In genomic region chr17:29150191-29150590, GRCh38 we compare ENCODE assay signal across 10 cellular contexts. TPM values are rescaled to one million over a fixed set of nuclear protein-coding genes. Genes with fewer than 3 reads are reported as not detected.
A peak's percentile ranks its signal among the peaks of the same experiment; 100 is the strongest.
DNase-seq lines count a peak whose midpoint lies in the region; ATAC-seq and TF ChIP-seq lines count a peak whose summit lies in the region.
"Had no signal": no experiment of that assay in that cellular context is flagged by ENCODE, and none has a peak within 500 bp of the region (broad histone marks: within the 10 kb centered on the region; RNA-seq: fewer than 3 reads in every experiment).

No MANE protein-coding gene starts in this region.

- peak overlapping the region; percentile 22 to 79 for H3K27ac Mint-ChIP-seq in T-cell
- H3K27ac Mint-ChIP-seq in Calu3 (ENCODE audit: unreplicated experiment) = no peak overlapping the region

- WGBS in gastroesophageal sphincter (ENCODE audit: low coverage in 1 of 2), 2 donors = no CpG with 5 or more reads among the region's 2 CpGs

- H3K4me3 Mint-ChIP-seq in T-cell = no peak overlapping the region
- H3K4me3 Mint-ChIP-seq in Calu3 (ENCODE audit: low read depth, unreplicated experiment) = no peak overlapping the region

- no peaks in the 10 kb centered on the region for H3K36me3 ChIP-seq in gastroesophageal sphincter
- H3K36me3 ChIP-seq: HAP-1 had no signal

- TF ChIP-seq POLR2A in gastroesophageal sphincter (IDR thresholded peaks at IDR 0.05) = no peak

- DNase-seq in HL-60 (ENCODE audit: low read depth in 1 of 2, low spot score in 1 of 2) (peak in 1 of 2 experiments; percentile 46), T-cell (no peak), Calu3 (no peak), C1 segment of cervical spinal cord (lab: John Stamatoyannopoulos, UW) (no peak), mucosa of gallbladder (ENCODE audit: low spot score) (no peak)
- DNase-seq: NCI-H1092 had no signal

- H3K27me3 Mint-ChIP-seq in T-cell (no peaks in the 10 kb centered on the region), Calu3 (ENCODE audit: unreplicated experiment) (no peaks in the 10 kb centered on the region)

- TF ChIP-seq EP300 in gastroesophageal sphincter (IDR thresholded peaks at IDR 0.05) = no peak

- peak overlapping the region; percentile 64 for H3K27ac ChIP-seq in HL-60 (replicated peaks)
- peak overlapping the region in 3 of 4 donors; percentile 45 to 85 (median 84) for H3K27ac ChIP-seq in gastroesophageal sphincter
- H3K27ac ChIP-seq in skin epidermis = peak overlapping the region in 20 of 21 experiments; percentile 16 to 89 (median 79)

- H3K36me3 Mint-ChIP-seq in T-cell (no peaks in the 10 kb centered on the region), Calu3 (ENCODE audit: insufficient read depth, unreplicated experiment) (peaks cover 21% of the 10 kb centered on the region)

- TF ChIP-seq CTCF in HL-60 (IDR thresholded peaks at IDR 0.05; ENCODE audit: insufficient read depth, low read length) (no peak), gastroesophageal sphincter (IDR thresholded peaks at IDR 0.05) (no peak), Calu3 (IDR thresholded peaks at IDR 0.05; ENCODE audit: unreplicated experiment) (no peak)

- H3K9me3 ChIP-seq in gastroesophageal sphincter = no peaks in the 10 kb centered on the region
- H3K9me3 ChIP-seq: HAP-1 had no signal

- no TSS peak for BruUV-seq in Calu3 (replicated peaks; lab: Mats Ljungman, UMichigan)

- no peaks in the 10 kb centered on the region for H3K27me3 ChIP-seq in HL-60 (ENCODE audit: insufficient read depth, poor library complexity, severe bottlenecking)
- H3K27me3 ChIP-seq in gastroesophageal sphincter = no peaks in the 10 kb centered on the region

- POLR2A ChIA-PET in T-cell (lab: Charles Lee) = interaction anchor here in 1 of 2 donors (0.6 kb wide), 1 partner anchor 9 kb away, joined by 18 read pairs; no protein-coding TSS in a partner anchor

- CTCF ChIA-PET in T-cell (lab: Charles Lee) = interaction anchor here (1.0 to 6.8 kb wide), 6 partner anchors 10 to 220 kb away, joined by 3 to 184 read pairs (median 5); partner anchors contain the start of genes MYO18A (in 1 of the 2) and NUFIP2 (in 1 of the 2)
- CTCF ChIA-PET in Calu3 (lab: Charles Lee) = interaction anchor here (8.5 kb wide), 1 partner anchor 29 kb away, joined by 158 read pairs; the partner anchor contains the start of gene MYO18A

- no peak for ATAC-seq in T-cell (replicated peaks in 1 of 4)
- ATAC-seq in gastroesophageal sphincter = no peak
- no peak for ATAC-seq in GM21367 (IDR thresholded peaks at IDR 0.05; ENCODE audit: unreplicated experiment)

- no peaks in the 10 kb centered on the region for H3K9me3 Mint-ChIP-seq in T-cell
- H3K9me3 Mint-ChIP-seq in Calu3 (ENCODE audit: low read depth, unreplicated experiment) = no peaks in the 10 kb centered on the region

- H3K4me1 ChIP-seq in gastroesophageal sphincter = peaks cover 4 to 53% (median 15%) of the 10 kb centered on the region in 3 donors

- intact Hi-C loops in Calu3 (cut with micrococcal nuclease; ENCODE audit: unreplicated experiment) = loop anchor here (2.0 kb wide), 1 partner anchor 29 kb away; no protein-coding TSS in a partner anchor

- H3K4me1 Mint-ChIP-seq in T-cell (peaks cover 39 to 59% (median 56%) of the 10 kb centered on the region in 3 donors), Calu3 (ENCODE audit: low read depth, unreplicated experiment) (peaks cover 89% of the 10 kb centered on the region)

- no peak overlapping the region for H3K4me3 ChIP-seq in HL-60 (replicated peaks; ENCODE audit: insufficient read depth, low read length)
- H3K4me3 ChIP-seq in gastroesophageal sphincter = no peak overlapping the region
- no peak overlapping the region for H3K4me3 ChIP-seq in skin epidermis
- H3K4me3 ChIP-seq: HAP-1 had no signal

RNA-seq across cellular contexts. Expression of gene MYO18A, which starts 30.0 kb away (rescaled TPM):
- total RNA-seq in T-cell = 100 to 1,000 TPM; 119 to 151 (median 145) TPM
- total RNA-seq in gastroesophageal sphincter = 10 to 100 TPM; 45.5 to 70.5 (median 56.5) TPM
- total RNA-seq in Calu3 (2022) = 89.9 and 123 TPM in 2 replicates
- total RNA-seq in mucosa of gallbladder = 198 TPM
